In the genomic region with DNA sequence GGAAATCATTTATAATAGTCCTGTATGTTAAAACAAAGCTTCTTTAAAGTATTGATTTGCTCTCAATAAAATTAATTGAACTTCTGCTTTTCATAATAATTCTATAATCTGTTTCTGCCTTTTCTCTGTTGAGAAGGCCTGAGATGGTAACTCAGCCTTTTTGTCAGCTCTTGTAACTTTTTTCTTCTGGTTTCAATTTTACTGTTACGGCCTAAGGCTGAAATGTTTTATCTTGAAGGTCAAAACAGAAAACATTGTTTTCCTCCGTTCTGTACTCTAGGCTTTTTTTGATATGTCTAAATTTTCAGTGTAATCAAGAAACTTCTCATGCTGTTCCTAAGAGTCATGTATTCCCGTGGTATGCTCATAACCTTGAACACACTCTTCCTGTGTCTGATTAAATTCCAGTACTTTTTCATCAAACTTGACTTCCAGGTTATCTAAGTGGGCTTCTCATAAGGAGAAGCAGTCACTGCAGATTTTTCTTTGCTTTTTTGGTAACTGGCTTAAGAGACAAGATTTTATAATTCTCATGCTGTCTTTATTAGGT, we compare ENCODE assay signal across 2 cellular contexts.
TF ChIP-seq lines count a peak whose summit lies in the region.

No MANE protein-coding gene starts in this region.

TF ChIP-seq in liver, 16 proteins besides CTCF, POLR2A, EP300 and RAD21:
- TF ChIP-seq MAX (IDR thresholded peaks at IDR 0.05) (no peak), NR2F2 (IDR thresholded peaks at IDR 0.05) (peak; percentile 71)

TF ChIP-seq in HepG2, 621 proteins besides CTCF, POLR2A, EP300 and RAD21:
- TF ChIP-seq, protein P1, sequence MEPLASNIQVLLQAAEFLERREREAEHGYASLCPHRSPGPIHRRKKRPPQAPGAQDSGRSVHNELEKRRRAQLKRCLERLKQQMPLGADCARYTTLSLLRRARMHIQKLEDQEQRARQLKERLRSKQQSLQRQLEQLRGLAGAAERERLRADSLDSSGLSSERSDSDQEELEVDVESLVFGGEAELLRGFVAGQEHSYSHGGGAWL (CRISPR knock-in tag; IDR thresholded peaks at IDR 0.05), result no peak
- TF ChIP-seq JDP2 (CRISPR knock-in tag; IDR thresholded peaks at IDR 0.05; ENCODE audit: borderline replicate concordance), result no peak
- TF ChIP-seq ZNF260 (CRISPR knock-in tag; IDR thresholded peaks at IDR 0.05; ENCODE audit: borderline replicate concordance, low read depth), result no peak
- no peak for TF ChIP-seq RBM39 (IDR thresholded peaks at IDR 0.05; ENCODE audit: low read depth, low read length, poor library complexity, severe bottlenecking)
- TF ChIP-seq ATF7-NPFF (CRISPR knock-in tag; IDR thresholded peaks at IDR 0.05; ENCODE audit: low read depth), result no peak
- TF ChIP-seq, protein P2, sequence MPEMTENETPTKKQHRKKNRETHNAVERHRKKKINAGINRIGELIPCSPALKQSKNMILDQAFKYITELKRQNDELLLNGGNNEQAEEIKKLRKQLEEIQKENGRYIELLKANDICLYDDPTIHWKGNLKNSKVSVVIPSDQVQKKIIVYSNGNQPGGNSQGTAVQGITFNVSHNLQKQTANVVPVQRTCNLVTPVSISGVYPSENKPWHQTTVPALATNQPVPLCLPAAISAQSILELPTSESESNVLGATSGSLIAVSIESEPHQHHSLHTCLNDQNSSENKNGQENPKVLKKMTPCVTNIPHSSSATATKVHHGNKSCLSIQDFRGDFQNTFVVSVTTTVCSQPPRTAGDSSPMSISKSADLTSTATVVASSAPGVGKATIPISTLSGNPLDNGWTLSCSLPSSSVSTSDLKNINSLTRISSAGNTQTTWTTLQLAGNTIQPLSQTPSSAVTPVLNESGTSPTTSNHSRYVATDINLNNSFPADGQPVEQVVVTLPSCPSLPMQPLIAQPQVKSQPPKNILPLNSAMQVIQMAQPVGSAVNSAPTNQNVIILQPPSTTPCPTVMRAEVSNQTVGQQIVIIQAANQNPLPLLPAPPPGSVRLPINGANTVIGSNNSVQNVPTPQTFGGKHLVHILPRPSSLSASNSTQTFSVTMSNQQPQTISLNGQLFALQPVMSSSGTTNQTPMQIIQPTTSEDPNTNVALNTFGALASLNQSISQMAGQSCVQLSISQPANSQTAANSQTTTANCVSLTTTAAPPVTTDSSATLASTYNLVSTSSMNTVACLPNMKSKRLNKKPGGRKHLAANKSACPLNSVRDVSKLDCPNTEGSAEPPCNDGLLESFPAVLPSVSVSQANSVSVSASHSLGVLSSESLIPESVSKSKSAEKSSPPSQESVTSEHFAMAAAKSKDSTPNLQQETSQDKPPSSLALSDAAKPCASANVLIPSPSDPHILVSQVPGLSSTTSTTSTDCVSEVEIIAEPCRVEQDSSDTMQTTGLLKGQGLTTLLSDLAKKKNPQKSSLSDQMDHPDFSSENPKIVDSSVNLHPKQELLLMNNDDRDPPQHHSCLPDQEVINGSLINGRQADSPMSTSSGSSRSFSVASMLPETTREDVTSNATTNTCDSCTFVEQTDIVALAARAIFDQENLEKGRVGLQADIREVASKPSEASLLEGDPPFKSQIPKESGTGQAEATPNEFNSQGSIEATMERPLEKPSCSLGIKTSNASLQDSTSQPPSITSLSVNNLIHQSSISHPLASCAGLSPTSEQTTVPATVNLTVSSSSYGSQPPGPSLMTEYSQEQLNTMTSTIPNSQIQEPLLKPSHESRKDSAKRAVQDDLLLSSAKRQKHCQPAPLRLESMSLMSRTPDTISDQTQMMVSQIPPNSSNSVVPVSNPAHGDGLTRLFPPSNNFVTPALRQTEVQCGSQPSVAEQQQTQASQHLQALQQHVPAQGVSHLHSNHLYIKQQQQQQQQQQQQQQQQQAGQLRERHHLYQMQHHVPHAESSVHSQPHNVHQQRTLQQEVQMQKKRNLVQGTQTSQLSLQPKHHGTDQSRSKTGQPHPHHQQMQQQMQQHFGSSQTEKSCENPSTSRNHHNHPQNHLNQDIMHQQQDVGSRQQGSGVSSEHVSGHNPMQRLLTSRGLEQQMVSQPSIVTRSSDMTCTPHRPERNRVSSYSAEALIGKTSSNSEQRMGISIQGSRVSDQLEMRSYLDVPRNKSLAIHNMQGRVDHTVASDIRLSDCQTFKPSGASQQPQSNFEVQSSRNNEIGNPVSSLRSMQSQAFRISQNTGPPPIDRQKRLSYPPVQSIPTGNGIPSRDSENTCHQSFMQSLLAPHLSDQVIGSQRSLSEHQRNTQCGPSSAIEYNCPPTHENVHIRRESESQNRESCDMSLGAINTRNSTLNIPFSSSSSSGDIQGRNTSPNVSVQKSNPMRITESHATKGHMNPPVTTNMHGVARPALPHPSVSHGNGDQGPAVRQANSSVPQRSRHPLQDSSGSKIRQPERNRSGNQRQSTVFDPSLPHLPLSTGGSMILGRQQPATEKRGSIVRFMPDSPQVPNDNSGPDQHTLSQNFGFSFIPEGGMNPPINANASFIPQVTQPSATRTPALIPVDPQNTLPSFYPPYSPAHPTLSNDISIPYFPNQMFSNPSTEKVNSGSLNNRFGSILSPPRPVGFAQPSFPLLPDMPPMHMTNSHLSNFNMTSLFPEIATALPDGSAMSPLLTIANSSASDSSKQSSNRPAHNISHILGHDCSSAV (CRISPR knock-in tag; IDR thresholded peaks at IDR 0.05; ENCODE audit: borderline replicate concordance), result no peak
- TF ChIP-seq ATRX (CRISPR knock-in tag; IDR thresholded peaks at IDR 0.05; ENCODE audit: borderline replicate concordance), result no peak
- no peak for TF ChIP-seq ZKSCAN5 (CRISPR knock-in tag; IDR thresholded peaks at IDR 0.05)
- TF ChIP-seq TERF1 (CRISPR knock-in tag; IDR thresholded peaks at IDR 0.05), result no peak
- TF ChIP-seq, protein P3, sequence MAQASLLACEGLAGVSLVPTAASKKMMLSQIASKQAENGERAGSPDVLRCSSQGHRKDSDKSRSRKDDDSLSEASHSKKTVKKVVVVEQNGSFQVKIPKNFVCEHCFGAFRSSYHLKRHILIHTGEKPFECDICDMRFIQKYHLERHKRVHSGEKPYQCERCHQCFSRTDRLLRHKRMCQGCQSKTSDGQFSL (CRISPR knock-in tag; IDR thresholded peaks at IDR 0.05), result no peak
- TF ChIP-seq, protein P4, sequence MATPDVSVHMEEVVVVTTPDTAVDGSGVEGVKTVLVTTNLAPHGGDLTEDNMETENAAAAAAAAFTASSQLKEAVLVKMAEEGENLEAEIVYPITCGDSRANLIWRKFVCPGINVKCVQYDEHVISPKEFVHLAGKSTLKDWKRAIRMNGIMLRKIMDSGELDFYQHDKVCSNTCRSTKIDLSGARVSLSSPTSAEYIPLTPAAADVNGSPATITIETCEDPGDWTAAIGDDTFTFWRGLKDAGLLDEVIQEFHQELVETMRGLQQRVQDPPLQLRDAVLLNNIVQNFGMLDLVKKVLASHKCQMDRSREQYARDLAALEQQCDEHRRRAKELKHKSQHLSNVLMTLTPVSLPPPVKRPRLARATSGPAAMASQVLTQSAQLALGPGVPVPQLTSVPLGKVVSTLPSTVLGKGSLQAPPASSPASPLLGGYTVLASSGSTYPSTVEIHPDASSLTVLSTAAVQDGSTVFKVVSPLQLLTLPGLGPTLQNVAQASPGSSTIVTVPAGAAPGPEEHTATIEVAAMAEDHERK (CRISPR knock-in tag; IDR thresholded peaks at IDR 0.05; ENCODE audit: low read depth), result no peak
- TF ChIP-seq ZZZ3 (CRISPR knock-in tag; IDR thresholded peaks at IDR 0.05; ENCODE audit: borderline replicate concordance), result no peak
- no peak for TF ChIP-seq ZNF335 (CRISPR knock-in tag; IDR thresholded peaks at IDR 0.05)
- no peak for TF ChIP-seq RORA (CRISPR knock-in tag; IDR thresholded peaks at IDR 0.05)
- TF ChIP-seq HIVEP1 (CRISPR knock-in tag; IDR thresholded peaks at IDR 0.05), result no peak
- TF ChIP-seq ZSCAN25 (CRISPR knock-in tag; IDR thresholded peaks at IDR 0.05), result no peak
- no peak for TF ChIP-seq KLF11 (CRISPR knock-in tag; IDR thresholded peaks at IDR 0.05)
- TF ChIP-seq, protein P5, sequence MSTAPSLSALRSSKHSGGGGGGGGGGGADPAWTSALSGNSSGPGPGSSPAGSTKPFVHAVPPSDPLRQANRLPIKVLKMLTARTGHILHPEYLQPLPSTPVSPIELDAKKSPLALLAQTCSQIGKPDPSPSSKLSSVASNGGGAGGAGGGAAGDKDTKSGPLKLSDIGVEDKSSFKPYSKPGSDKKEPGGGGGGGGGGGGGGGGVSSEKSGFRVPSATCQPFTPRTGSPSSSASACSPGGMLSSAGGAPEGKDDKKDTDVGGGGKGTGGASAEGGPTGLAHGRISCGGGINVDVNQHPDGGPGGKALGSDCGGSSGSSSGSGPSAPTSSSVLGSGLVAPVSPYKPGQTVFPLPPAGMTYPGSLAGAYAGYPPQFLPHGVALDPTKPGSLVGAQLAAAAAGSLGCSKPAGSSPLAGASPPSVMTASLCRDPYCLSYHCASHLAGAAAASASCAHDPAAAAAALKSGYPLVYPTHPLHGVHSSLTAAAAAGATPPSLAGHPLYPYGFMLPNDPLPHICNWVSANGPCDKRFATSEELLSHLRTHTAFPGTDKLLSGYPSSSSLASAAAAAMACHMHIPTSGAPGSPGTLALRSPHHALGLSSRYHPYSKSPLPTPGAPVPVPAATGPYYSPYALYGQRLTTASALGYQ (CRISPR knock-in tag; IDR thresholded peaks at IDR 0.05), result no peak
- TF ChIP-seq MIXL1 (CRISPR knock-in tag; IDR thresholded peaks at IDR 0.05), result no peak
